ENCODE assay signal across 21 cellular contexts in genomic region chr1:8361198-8361849, GRCh38. TPM values are rescaled to one million over a fixed set of nuclear protein-coding genes. Genes with fewer than 3 reads are reported as not detected.
DNase-seq lines count a peak whose midpoint lies in the region; ATAC-seq and TF ChIP-seq lines count a peak whose summit lies in the region.
"Had no signal": no experiment of that assay in that cellular context is flagged by ENCODE, and none has a peak within 500 bp of the region (broad histone marks: within the 10 kb centered on the region; RNA-seq: fewer than 3 reads in every experiment).

No MANE protein-coding gene starts in this region.

- WGBS in esophagus muscularis mucosa = 87% methylated on average over 9 of the region's 21 CpGs

- H3F3A ChIP-seq in GM23338 (replicated peaks; ENCODE audit: low read depth) (no peaks in the 10 kb centered on the region), PC-3 (ENCODE audit: low read length, unreplicated experiment) (no peaks in the 10 kb centered on the region)

- H3K4me2 ChIP-seq in GM23338 (no peak overlapping the region), PC-3 (ENCODE audit: low read length) (no peak overlapping the region)

- ATAC-seq in GM23338 (no peak), PC-3 (no peak), HG03280 (IDR thresholded peaks at IDR 0.05; ENCODE audit: unreplicated experiment) (no peak)

- H2AFZ ChIP-seq in GM23338 = no peak overlapping the region
- no peak overlapping the region for H2AFZ ChIP-seq in PC-3 (ENCODE audit: low read length)

- H3K4me3 ChIP-seq in GM23338 = no peak overlapping the region
- H3K4me3 ChIP-seq in PC-3 (ENCODE audit: low read length) = no peak overlapping the region
- no peak overlapping the region for H3K4me3 ChIP-seq in esophagus muscularis mucosa
- H3K4me3 ChIP-seq: cardiac muscle cell, suprapubic skin had no signal

- DNase-seq in GM23338 (ENCODE audit: low spot score) = no peak
- DNase-seq in PC-3 = no peak
- no peak for DNase-seq in esophagus muscularis mucosa (ENCODE audit: extremely low spot score)
- DNase-seq in posterior vena cava (ENCODE audit: low spot score) = peak; percentile 65
- no peak for DNase-seq in AG20443 (ENCODE audit: low spot score)
- DNase-seq in pons (ENCODE audit: low spot score) = no peak
- DNase-seq: activated CD4-positive, alpha-beta memory T cell treated with anti-CD3 and anti-CD28 coated beads for 36 hours; activated naive CD4-positive, alpha-beta T cell; EL; kidney glomerular epithelial cell; mesenchymal stem cell; NCI-H2081 treated with DMSO at 0.1 percent for 48 hours; NCI-H446; nucleus accumbens; retina; SIG-M5 had no signal

- no peak overlapping the region for H3K27ac Mint-ChIP-seq in GM23338
- H3K27ac Mint-ChIP-seq: activated CD4-positive, alpha-beta memory T cell treated with anti-CD3 and anti-CD28 coated beads for 36 hours; IgD-negative memory B cell had no signal

- H3K4me1 ChIP-seq in GM23338 (ENCODE audit: insufficient read depth) (no peaks in the 10 kb centered on the region), PC-3 (ENCODE audit: insufficient read depth, low read length) (no peaks in the 10 kb centered on the region), esophagus muscularis mucosa (peaks cover 57 to 93% (median 76%) of the 10 kb centered on the region in 4 donors)

- TSS peak; percentile 44 for BruUV-seq in PC-3 (replicated peaks; lab: Mats Ljungman, UMichigan)

- no peak for TF ChIP-seq POLR2A in esophagus muscularis mucosa (IDR thresholded peaks at IDR 0.05; ENCODE audit: low read depth)

- H4K20me1 ChIP-seq in GM23338 (replicated peaks; ENCODE audit: insufficient read depth) (peaks cover 10% of the 10 kb centered on the region; the same call in 1 of the 2 replicates), PC-3 (ENCODE audit: low read length) (no peaks in the 10 kb centered on the region)

- intact Hi-C loops in PC-3 (cut with micrococcal nuclease) = no loop called here
- intact Hi-C loops in esophagus muscularis mucosa (cut with DNase I) = no loop called here
- intact Hi-C loops in posterior vena cava (cut with DNase I) = no loop called here

- TF ChIP-seq CTCF in GM23338 (conservative IDR thresholded peaks at IDR 0.05; ENCODE audit: low read depth in 2 of 2) (no peak), PC-3 (conservative IDR thresholded peaks at IDR 0.05; ENCODE audit: low read depth, low read length) (no peak), esophagus muscularis mucosa (IDR thresholded peaks at IDR 0.05) (no peak)

- H3K36me3 ChIP-seq in GM23338 (ENCODE audit: insufficient read depth) = peaks cover 8% of the 10 kb centered on the region
- peaks cover 13% of the 10 kb centered on the region for H3K36me3 ChIP-seq in PC-3 (ENCODE audit: low read depth, low read length)
- H3K36me3 ChIP-seq in esophagus muscularis mucosa = peaks cover 64 to 100% (median 91%) of the 10 kb centered on the region in 4 donors

- POLR2A ChIA-PET in PC-3 (lab: Charles Lee; ENCODE audit: unreplicated experiment) = no interaction called here

- no peaks in the 10 kb centered on the region for H3K9me3 Mint-ChIP-seq in GM23338
- H3K9me3 Mint-ChIP-seq: activated CD4-positive, alpha-beta memory T cell treated with anti-CD3 and anti-CD28 coated beads for 36 hours; IgD-negative memory B cell had no signal

- peaks cover 63% of the 10 kb centered on the region for H3K36me3 Mint-ChIP-seq in GM23338 (ENCODE audit: low read depth)
- H3K36me3 Mint-ChIP-seq: IgD-negative memory B cell had no signal

- peaks cover 8% of the 10 kb centered on the region for H3K27me3 Mint-ChIP-seq in GM23338 (ENCODE audit: insufficient read depth, low read depth, poor library complexity)
- H3K27me3 Mint-ChIP-seq: activated CD4-positive, alpha-beta memory T cell treated with anti-CD3 and anti-CD28 coated beads for 36 hours; IgD-negative memory B cell had no signal

- H3K79me2 ChIP-seq in GM23338 (replicated peaks; ENCODE audit: insufficient read depth) (peaks cover 8% of the 10 kb centered on the region; the same call in 1 of the 2 replicates), PC-3 (ENCODE audit: low read length) (no peaks in the 10 kb centered on the region)

- H3K27ac ChIP-seq in GM23338 (ENCODE audit: low read depth) (peak overlapping the region; percentile 50; the same call in 1 of the 2 replicates), PC-3 (ENCODE audit: low read length) (no peak overlapping the region), esophagus muscularis mucosa (replicated peaks in 1 of 4) (peak overlapping the region; percentile 65 to 93 (median 80))
- H3K27ac ChIP-seq: cardiac muscle cell, suprapubic skin had no signal

- H3K9me2 ChIP-seq in GM23338 (ENCODE audit: insufficient read depth) (no peaks in the 10 kb centered on the region), PC-3 (replicated peaks; ENCODE audit: low read length) (no peaks in the 10 kb centered on the region)

- no peak overlapping the region for H3K9ac ChIP-seq in PC-3 (ENCODE audit: low read length)

- H3K27me3 ChIP-seq in GM23338 (ENCODE audit: insufficient read depth) = no peaks in the 10 kb centered on the region
- H3K27me3 ChIP-seq in PC-3 (ENCODE audit: low read length) = no peaks in the 10 kb centered on the region
- no peaks in the 10 kb centered on the region for H3K27me3 ChIP-seq in esophagus muscularis mucosa
- H3K27me3 ChIP-seq: cardiac muscle cell, suprapubic skin had no signal

- CTCF ChIA-PET in PC-3 (lab: Charles Lee) = no interaction called here

- H3K4me3 Mint-ChIP-seq in GM23338 = no peak overlapping the region
- H3K4me3 Mint-ChIP-seq: activated CD4-positive, alpha-beta memory T cell treated with anti-CD3 and anti-CD28 coated beads for 36 hours; CD14-positive monocyte; IgD-negative memory B cell had no signal

- H3K4me1 Mint-ChIP-seq in GM23338 = peaks cover 10% of the 10 kb centered on the region; the same call in 1 of the 3 replicates
- H3K4me1 Mint-ChIP-seq: CD14-positive monocyte had no signal

- H3K9me3 ChIP-seq in PC-3 (ENCODE audit: low read length) (no peaks in the 10 kb centered on the region), esophagus muscularis mucosa (no peaks in the 10 kb centered on the region)
- H3K9me3 ChIP-seq: suprapubic skin had no signal

- TF ChIP-seq EP300 in esophagus muscularis mucosa (IDR thresholded peaks at IDR 0.05) = no peak

TF ChIP-seq in GM23338, 12 proteins besides CTCF, POLR2A, EP300 and RAD21 (continues in another document):
- TF ChIP-seq REST (IDR thresholded peaks at IDR 0.05; ENCODE audit: unreplicated experiment) (no peak), ZNF114 (CRISPR knock-in tag; IDR thresholded peaks at IDR 0.05) (no peak)

RNA-seq across cellular contexts. Expression of gene SLC45A1, which starts 43.4 kb away (rescaled TPM):
- total RNA-seq in GM23338 (2014; rRNA removed; shearing (Covaris generic)) = 2.2 and 2.3 TPM in 2 replicates
- 1.1 and 1.3 TPM in 2 replicates for polyA plus RNA-seq in GM23338 (2016; fragmentation: Nextera tagmentation; extraction: Ambion mirVana)
- total RNA-seq in PC-3 (2014; rRNA removed) (0.62 and 0.75 TPM in 2 replicates), esophagus muscularis mucosa (10 to 100 TPM in 2 of 4 donors, 1 to 10 TPM in 2; 6.8 to 17.5 (median 10.7) TPM), posterior vena cava (1 to 10 TPM; 3.6 to 5.6 TPM)
- polyA plus RNA-seq: CD14-positive monocyte had no signal
